1 cellular context compared by ENCODE assay signal in genomic region chr6:31525932-31526591, GRCh38.
TF ChIP-seq lines count a peak whose summit lies in the region.

No MANE protein-coding gene starts in this region.

TF ChIP-seq in A549, 52 proteins besides CTCF, POLR2A, EP300 and RAD21:
- TF ChIP-seq USF2 (IDR thresholded peaks at IDR 0.05) (no peak), CHD2 (IDR thresholded peaks at IDR 0.05; ENCODE audit: low read length, partially characterized antibody) (no peak), ATOH8 (CRISPR knock-in tag; IDR thresholded peaks at IDR 0.05; ENCODE audit: low read depth) (no peak), CEBPB (IDR thresholded peaks at IDR 0.05) (no peak), FOSL2 (IDR thresholded peaks at IDR 0.05) (no peak), FOSL2 (CRISPR knock-in tag; IDR thresholded peaks at IDR 0.05) (no peak), HOXA7 (CRISPR knock-in tag; IDR thresholded peaks at IDR 0.05) (no peak), JUNB (IDR thresholded peaks at IDR 0.05) (no peak), MYC (IDR thresholded peaks at IDR 0.05; ENCODE audit: borderline replicate concordance, low read length) (no peak), GATA3 (IDR thresholded peaks at IDR 0.05; ENCODE audit: borderline replicate concordance) (no peak), MAFK (IDR thresholded peaks at IDR 0.05; ENCODE audit: partially characterized antibody) (no peak), RFX5 (IDR thresholded peaks at IDR 0.05) (no peak), TP53 (CRISPR knock-in tag; IDR thresholded peaks at IDR 0.05) (no peak), EHMT2 (IDR thresholded peaks at IDR 0.05; ENCODE audit: low read depth) (no peak), RCOR1 (IDR thresholded peaks at IDR 0.05; ENCODE audit: low read depth, low read length) (no peak), HMGXB4 (CRISPR knock-in tag; IDR thresholded peaks at IDR 0.05; ENCODE audit: borderline replicate concordance) (no peak), ZSCAN20 (CRISPR knock-in tag; IDR thresholded peaks at IDR 0.05) (no peak)
